In genomic region chr3:109607897-109608296, GRCh38 we compare ENCODE assay signal across 21 cellular contexts.
DNase-seq lines count a peak whose midpoint lies in the region; ATAC-seq and TF ChIP-seq lines count a peak whose summit lies in the region.
"Had no signal": no experiment of that assay in that cellular context is flagged by ENCODE, and none has a peak within 500 bp of the region (broad histone marks: within the 10 kb centered on the region; RNA-seq: fewer than 3 reads in every experiment).

No MANE protein-coding gene starts in this region.

- ATAC-seq in GM21390 (IDR thresholded peaks at IDR 0.05; ENCODE audit: unreplicated experiment): peak; percentile 76
- no peak for ATAC-seq in activated CD8-positive, alpha-beta memory T cell treated with anti-CD3 and anti-CD28 coated beads, Interleukin-2, amount 10 ng/mL, durations not matched to agents 7 days and 5 days
- ATAC-seq: A549 had no signal

- TF ChIP-seq POLR2A in vagina (IDR thresholded peaks at IDR 0.05): no peak

- H4K20me1 ChIP-seq in MM.1S (ENCODE audit: insufficient read depth, low read length) (no peaks in the 10 kb centered on the region), OCI-LY3 (ENCODE audit: insufficient read depth, low read length) (no peaks in the 10 kb centered on the region)
- H4K20me1 ChIP-seq: BLaER1 treated with 17β-estradiol and CSF1 and Interleukin-3, amounts not matched to agents 10 nM and 100 nM had no signal

- H3K27me3 ChIP-seq in MM.1S (replicated peaks; ENCODE audit: insufficient read depth, low read length): no peaks in the 10 kb centered on the region
- 0 out of 2 replicates have a peak, but pooled peaks cover 3% of the 10 kb centered on the region for H3K27me3 ChIP-seq in OCI-LY3 (ENCODE audit: low read depth, low read length)
- H3K27me3 ChIP-seq in vagina: no peaks in the 10 kb centered on the region
- H3K27me3 ChIP-seq: BE2C; BLaER1 treated with 17β-estradiol and CSF1 and Interleukin-3, amounts not matched to agents 10 nM and 100 nM had no signal

- H3K4me3 ChIP-seq in MM.1S (ENCODE audit: low read length) (peak overlapping the region; percentile 31; the same call in 1 of the 2 replicates), OCI-LY3 (ENCODE audit: low read length) (no peak overlapping the region), vagina (no peak overlapping the region)
- H3K4me3 ChIP-seq: A549; BLaER1 treated with 17β-estradiol and CSF1 and Interleukin-3, amounts not matched to agents 10 nM and 100 nM; GM23248 had no signal

- peaks cover 9% of the 10 kb centered on the region for H3F3A ChIP-seq in MM.1S (ENCODE audit: insufficient read depth, low read length)

- H3K9me3 ChIP-seq in MM.1S (replicated peaks; ENCODE audit: insufficient read depth, low read length) (no peaks in the 10 kb centered on the region), OCI-LY3 (ENCODE audit: insufficient read depth, low read length) (no peaks in the 10 kb centered on the region), vagina (no peaks in the 10 kb centered on the region)
- H3K9me3 ChIP-seq: A549; BE2C; BLaER1 treated with 17β-estradiol and CSF1 and Interleukin-3, amounts not matched to agents 10 nM and 100 nM had no signal

- CTCF ChIA-PET in activated CD8-positive, alpha-beta memory T cell treated with anti-CD3 and anti-CD28 coated beads, Interleukin-2, amount 10 ng/mL, durations not matched to agents 7 days and 5 days (lab: Charles Lee): no interaction called here

- TF ChIP-seq CTCF in MM.1S (IDR thresholded peaks at IDR 0.05; ENCODE audit: low read length): no peak
- TF ChIP-seq CTCF in OCI-LY3 (IDR thresholded peaks at IDR 0.05; ENCODE audit: low read depth, low read length): no peak
- TF ChIP-seq CTCF in chondrocyte (IDR thresholded peaks at IDR 0.05): no peak
- TF ChIP-seq CTCF in vagina (IDR thresholded peaks at IDR 0.05): no peak

- H3K4me3 Mint-ChIP-seq in chondrocyte (ENCODE audit: unreplicated experiment): no peak overlapping the region
- no peak overlapping the region for H3K4me3 Mint-ChIP-seq in activated CD8-positive, alpha-beta memory T cell treated with anti-CD3 and anti-CD28 coated beads, Interleukin-2, amount 10 ng/mL, durations not matched to agents 7 days and 5 days
- H3K4me3 Mint-ChIP-seq: CD14-positive monocyte; CD4-positive, alpha-beta T cell; CD8-positive, alpha-beta memory T cell had no signal

- H3K4me1 Mint-ChIP-seq in chondrocyte (ENCODE audit: low read depth): no peaks in the 10 kb centered on the region
- H3K4me1 Mint-ChIP-seq in activated CD8-positive, alpha-beta memory T cell treated with anti-CD3 and anti-CD28 coated beads, Interleukin-2, amount 10 ng/mL, durations not matched to agents 7 days and 5 days: no peaks in the 10 kb centered on the region
- H3K4me1 Mint-ChIP-seq: CD14-positive monocyte; CD8-positive, alpha-beta memory T cell had no signal

- H2AFZ ChIP-seq in MM.1S (ENCODE audit: low read length) (peak overlapping the region; percentile 32; the same call in 1 of the 2 replicates), OCI-LY3 (ENCODE audit: low read depth, low read length) (peak overlapping the region; percentile 46; the same call in 1 of the 2 replicates)
- H2AFZ ChIP-seq: GM23248 had no signal

- H3K27ac Mint-ChIP-seq in chondrocyte (ENCODE audit: unreplicated experiment): no peak overlapping the region
- no peak overlapping the region for H3K27ac Mint-ChIP-seq in activated CD8-positive, alpha-beta memory T cell treated with anti-CD3 and anti-CD28 coated beads, Interleukin-2, amount 10 ng/mL, durations not matched to agents 7 days and 5 days
- H3K27ac Mint-ChIP-seq: CD14-positive monocyte; CD4-positive, alpha-beta T cell; CD8-positive, alpha-beta memory T cell had no signal

- peak overlapping the region; percentile 73 for H3K4me2 ChIP-seq in MM.1S (ENCODE audit: low read depth, low read length)
- peak overlapping the region; percentile 55; the same call in 1 of the 2 replicates for H3K4me2 ChIP-seq in OCI-LY3 (ENCODE audit: low read length)
- H3K4me2 ChIP-seq: A549; BLaER1 treated with 17β-estradiol and CSF1 and Interleukin-3, amounts not matched to agents 10 nM and 100 nM had no signal

- peaks cover 9% of the 10 kb centered on the region for H3K9me3 Mint-ChIP-seq in chondrocyte (ENCODE audit: low read depth)
- no peaks in the 10 kb centered on the region for H3K9me3 Mint-ChIP-seq in activated CD8-positive, alpha-beta memory T cell treated with anti-CD3 and anti-CD28 coated beads, Interleukin-2, amount 10 ng/mL, durations not matched to agents 7 days and 5 days (ENCODE audit: low read depth)
- H3K9me3 Mint-ChIP-seq: CD4-positive, alpha-beta T cell had no signal

- no peaks in the 10 kb centered on the region for H3K79me2 ChIP-seq in MM.1S (ENCODE audit: low read length)
- H3K79me2 ChIP-seq in OCI-LY3 (ENCODE audit: low read length): no peaks in the 10 kb centered on the region

- DNase-seq in MM.1S (peak; percentile 51), chondrocyte (ENCODE audit: low spot score) (no peak), vagina (ENCODE audit: extremely low spot score in 2 of 2) (no peak)
- no peak for DNase-seq in activated CD8-positive, alpha-beta memory T cell treated with anti-CD3 and anti-CD28 coated beads, Interleukin-2, amount 10 ng/mL, durations not matched to agents 7 days and 5 days
- DNase-seq: 8988T; ACHN; AML-193; BE2C; CD4-positive, alpha-beta T cell; CD8-positive, alpha-beta memory T cell; DMS 273 treated with DMSO at 0.1 percent for 48 hours; DMS79; GF-D8; GM23248; H7; HCEC 1CT had no signal

- H3K27ac ChIP-seq in MM.1S (ENCODE audit: low read length) (peak overlapping the region; percentile 42; the same call in 1 of the 2 replicates), OCI-LY3 (ENCODE audit: low read length) (no peak overlapping the region), vagina (no peak overlapping the region)
- H3K27ac ChIP-seq: A549; BLaER1 treated with 17β-estradiol and CSF1 and Interleukin-3, amounts not matched to agents 10 nM and 100 nM; GM23248 had no signal

- H3K9ac ChIP-seq in MM.1S (ENCODE audit: low read length) (no peak overlapping the region), OCI-LY3 (ENCODE audit: low read length) (no peak overlapping the region)
- H3K9ac ChIP-seq: BLaER1 treated with 17β-estradiol and CSF1 and Interleukin-3, amounts not matched to agents 10 nM and 100 nM; GM23248 had no signal

- no peaks in the 10 kb centered on the region for H3K9me2 ChIP-seq in MM.1S (replicated peaks; ENCODE audit: insufficient read depth, low read length)

- peaks cover 14% of the 10 kb centered on the region for H3K27me3 Mint-ChIP-seq in chondrocyte (ENCODE audit: low read depth)
- H3K27me3 Mint-ChIP-seq in activated CD8-positive, alpha-beta memory T cell treated with anti-CD3 and anti-CD28 coated beads, Interleukin-2, amount 10 ng/mL, durations not matched to agents 7 days and 5 days: peaks cover 13% of the 10 kb centered on the region

- H3K4me1 ChIP-seq in MM.1S (ENCODE audit: low read length) (peaks cover 15% of the 10 kb centered on the region; the same call in 1 of the 2 replicates), OCI-LY3 (ENCODE audit: low read length) (peaks cover 12% of the 10 kb centered on the region), vagina (no peaks in the 10 kb centered on the region)
- H3K4me1 ChIP-seq: A549; BE2C; BLaER1 treated with 17β-estradiol and CSF1 and Interleukin-3, amounts not matched to agents 10 nM and 100 nM had no signal

- intact Hi-C loops in vagina (cut with DNase I): no loop called here

- H3K36me3 Mint-ChIP-seq in chondrocyte (ENCODE audit: low read depth): peaks cover 2% of the 10 kb centered on the region
- H3K36me3 Mint-ChIP-seq in activated CD8-positive, alpha-beta memory T cell treated with anti-CD3 and anti-CD28 coated beads, Interleukin-2, amount 10 ng/mL, durations not matched to agents 7 days and 5 days: no peaks in the 10 kb centered on the region
- H3K36me3 Mint-ChIP-seq: CD14-positive monocyte; CD8-positive, alpha-beta memory T cell had no signal

- H3K36me3 ChIP-seq in MM.1S (replicated peaks; ENCODE audit: insufficient read depth, low read length): no peaks in the 10 kb centered on the region
- H3K36me3 ChIP-seq in OCI-LY3 (replicated peaks; ENCODE audit: low read depth, low read length): no peaks in the 10 kb centered on the region
- H3K36me3 ChIP-seq in vagina: no peaks in the 10 kb centered on the region
- H3K36me3 ChIP-seq: BE2C; BLaER1 treated with 17β-estradiol and CSF1 and Interleukin-3, amounts not matched to agents 10 nM and 100 nM had no signal
